Comparison of ENCODE assay signal across 14 cellular contexts in the genomic region with DNA sequence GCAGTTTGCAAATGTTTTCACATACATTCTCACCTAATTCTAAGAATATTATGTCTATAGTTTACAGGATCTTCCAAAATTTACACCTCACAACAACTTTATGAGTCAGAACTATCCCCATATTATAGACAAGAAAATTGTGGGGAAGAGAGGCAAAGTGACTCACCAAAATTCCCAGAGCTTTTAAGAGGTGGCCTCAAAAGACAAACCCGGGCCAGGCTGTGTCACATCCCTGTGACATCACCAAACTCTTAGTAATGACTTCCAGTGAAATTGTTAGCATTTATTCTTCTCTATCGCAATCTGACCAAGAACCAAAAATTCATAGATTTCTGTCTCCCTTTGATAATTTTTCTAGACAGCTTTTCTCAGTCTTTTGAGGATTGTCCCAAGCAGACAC.
A peak's percentile ranks its signal among the peaks of the same experiment; 100 is the strongest.
DNase-seq lines count a peak whose midpoint lies in the region; ATAC-seq and TF ChIP-seq lines count a peak whose summit lies in the region.
"Had no signal": no experiment of that assay in that cellular context is flagged by ENCODE, and none has a peak within 500 bp of the region (broad histone marks: within the 10 kb centered on the region; RNA-seq: fewer than 3 reads in every experiment).

No MANE protein-coding gene starts in this region.

- peaks cover 0 to 15% of the 10 kb centered on the region in 2 experiments; a peak in 1 of 4 replicates for H3K4me1 ChIP-seq in SK-N-SH (ENCODE audit: control insufficient read depth in 1 of 2, insufficient read depth in 2 of 2, low read depth in 1 of 2, low read length in 1 of 2)
- peaks cover 12% of the 10 kb centered on the region in 2 experiments for H3K4me1 ChIP-seq in trophoblast cell (ENCODE audit: control insufficient read depth in 1 of 2, insufficient read depth in 2 of 2, low read length in 2 of 2)

- no peak overlapping the region for H4K12ac ChIP-seq in trophoblast cell (ENCODE audit: low read depth, low read length)

- H2BK12ac ChIP-seq in trophoblast cell (ENCODE audit: low read length) = no peak overlapping the region

- H3K9me3 ChIP-seq in SK-N-SH (no peaks in the 10 kb centered on the region), trophoblast cell (ENCODE audit: insufficient read depth, low read depth, low read length) (peaks cover 3% of the 10 kb centered on the region)

- ATAC-seq in left lobe of liver = no peak
- ATAC-seq in HG03159 (IDR thresholded peaks at IDR 0.05; ENCODE audit: unreplicated experiment) = no peak
- ATAC-seq: CD8-positive, alpha-beta T cell had no signal

- H3K9me2 ChIP-seq in SK-N-SH = no peaks in the 10 kb centered on the region

- intact Hi-C loops in dorsolateral prefrontal cortex (cut with DNase I) = no loop called here

- H2AFZ ChIP-seq in SK-N-SH (ENCODE audit: low read depth) = no peak overlapping the region; the same call in 1 of the 2 replicates
- no peak overlapping the region for H2AFZ ChIP-seq in trophoblast cell (ENCODE audit: insufficient read depth, low read length, poor library complexity)

- TF ChIP-seq CTCF in SK-N-SH (IDR thresholded peaks at IDR 0.05) = no peak
- no peak for TF ChIP-seq CTCF in fibroblast of villous mesenchyme (IDR thresholded peaks at IDR 0.05; ENCODE audit: insufficient read depth, low read depth, low read length)
- no peak for TF ChIP-seq CTCF in dorsolateral prefrontal cortex (IDR thresholded peaks at IDR 0.05 in 54 of 56, conservative IDR thresholded peaks at IDR 0.05 in 2 of 56; ENCODE audit: low read depth in 1 of 56, partially characterized antibody in 56 of 56)

- no peak overlapping the region for H4K91ac ChIP-seq in trophoblast cell (ENCODE audit: low read depth, low read length)

- no peak overlapping the region for H2AK5ac ChIP-seq in trophoblast cell (ENCODE audit: low read length)

- H3K79me1 ChIP-seq in trophoblast cell (ENCODE audit: low read length) = peaks cover 6% of the 10 kb centered on the region

- no peak overlapping the region for H2BK5ac ChIP-seq in trophoblast cell (ENCODE audit: low read depth, low read length, poor library complexity)

- H3K4me2 ChIP-seq in SK-N-SH = 0 out of 2 replicates have a peak overlapping the region, but pooled peaks have one; percentile 2
- no peak overlapping the region for H3K4me2 ChIP-seq in trophoblast cell (ENCODE audit: low read length)

- H2BK120ac ChIP-seq in trophoblast cell (ENCODE audit: insufficient read depth, low read length, poor library complexity) = no peak overlapping the region

- H3K23ac ChIP-seq in trophoblast cell (ENCODE audit: low read length) = no peak overlapping the region

- POLR2A ChIA-PET in SK-N-SH (lab: Yijun Ruan, JAX) = no interaction called here

- no peak overlapping the region for H4K8ac ChIP-seq in trophoblast cell (ENCODE audit: low read depth, low read length)

- H3K36me3 ChIP-seq in SK-N-SH (replicated peaks in 1 of 2; ENCODE audit: control insufficient read depth in 1 of 2, insufficient read depth in 2 of 2, low read length in 1 of 2) (no peaks in the 10 kb centered on the region), trophoblast cell (ENCODE audit: control insufficient read depth in 1 of 2, insufficient read depth in 2 of 2, low read length in 2 of 2) (no peaks in the 10 kb centered on the region)

- H3F3A ChIP-seq in SK-N-SH (replicated peaks; ENCODE audit: insufficient read depth) = peaks cover 13% of the 10 kb centered on the region

- no peaks in the 10 kb centered on the region for H3K27me3 ChIP-seq in SK-N-SH (ENCODE audit: insufficient read depth)
- no peaks in the 10 kb centered on the region for H3K27me3 ChIP-seq in trophoblast cell (ENCODE audit: insufficient read depth, low read length)
- H3K27me3 ChIP-seq in dorsolateral prefrontal cortex = peaks cover 0 to 9% (median 0%) of the 10 kb centered on the region in 45 donors

- DNase-seq in ELR (ENCODE audit: low read depth) (peak; percentile 82), SK-N-SH (no peak), fibroblast of villous mesenchyme (ENCODE audit: low read depth) (peak; percentile 28), trophoblast cell (peak; percentile 22 to 43), dorsolateral prefrontal cortex (no peak), left lobe of liver (ENCODE audit: low spot score) (no peak), NCI-H1105 treated with DMSO at 0.1 percent for 48 hours (lab: John Stamatoyannopoulos, UW) (no peak)
- DNase-seq: activated CD8-positive, alpha-beta memory T cell treated with anti-CD3 and anti-CD28 coated beads for 24 hours; activated naive CD8-positive, alpha-beta T cell treated with anti-CD3 and anti-CD28 coated beads, Interleukin-2, amount 10 ng/mL, durations not matched to agents 7 days and 5 days; CD8-positive, alpha-beta T cell; NCI-H446; occipital lobe; stimulated activated CD4-positive, alpha-beta T cell treated with anti-CD3 and anti-CD28 coated beads, Interleukin-4, amount 100 ng/mL, for 4 hours had no signal

- 31% methylated on average over 2 of the region's 2 CpGs for WGBS in SK-N-SH (ENCODE audit: low lambda C conversion rate)
- WGBS in trophoblast cell (ENCODE audit: extremely low coverage, insufficient coverage, insufficient read length) = no CpG with 5 or more reads among the region's 2 CpGs

- H3K4ac ChIP-seq in trophoblast cell (ENCODE audit: low read depth, low read length) = no peak overlapping the region

- H3K9ac ChIP-seq in SK-N-SH = peak overlapping the region; percentile 19; the same call in 1 of the 2 replicates
- no peak overlapping the region for H3K9ac ChIP-seq in trophoblast cell (ENCODE audit: low read length)

- H3K14ac ChIP-seq in trophoblast cell (ENCODE audit: low read length) = no peak overlapping the region

- no peaks in the 10 kb centered on the region for H4K20me1 ChIP-seq in SK-N-SH (ENCODE audit: insufficient read depth)

- no peak for TF ChIP-seq RAD21 in SK-N-SH (IDR thresholded peaks at IDR 0.05; ENCODE audit: low read length)

- H3K79me2 ChIP-seq in SK-N-SH (ENCODE audit: insufficient read depth) (no peaks in the 10 kb centered on the region), trophoblast cell (ENCODE audit: control insufficient read depth, insufficient read depth, low read length, poor library complexity) (no peaks in the 10 kb centered on the region)

- no peak overlapping the region for H3K18ac ChIP-seq in trophoblast cell (ENCODE audit: low read length)

- no peak for TF ChIP-seq EP300 in SK-N-SH (IDR thresholded peaks at IDR 0.05; ENCODE audit: borderline replicate concordance in 1 of 2, low read depth in 1 of 2, low read length in 1 of 2)

- CTCF ChIA-PET in SK-N-SH (lab: Yijun Ruan, JAX) = interaction anchor here (1.4 to 1.5 kb wide), 2 partner anchors 9 to 80 kb away, joined by 4 to 7 read pairs; no protein-coding TSS in a partner anchor

- H3K27ac ChIP-seq in SK-N-SH (ENCODE audit: low read depth in 2 of 2, low read length in 1 of 2) = peak overlapping the region in 1 of 2 experiments; percentile 76; a peak in 3 of 4 replicates
- no peak overlapping the region for H3K27ac ChIP-seq in trophoblast cell (ENCODE audit: low read depth, low read length)
- H3K27ac ChIP-seq in dorsolateral prefrontal cortex = peak overlapping the region in 1 of 59 donors; percentile 37

- no peak overlapping the region for H3K4me3 ChIP-seq in SK-N-SH (ENCODE audit: low read depth in 2 of 2, low read length in 1 of 2)
- no peak overlapping the region for H3K4me3 ChIP-seq in fibroblast of villous mesenchyme (ENCODE audit: low read depth, low read length)
- H3K4me3 ChIP-seq in trophoblast cell (ENCODE audit: low read depth, low read length) = no peak overlapping the region
- H3K4me3 ChIP-seq in dorsolateral prefrontal cortex = no peak overlapping the region

TF ChIP-seq in SK-N-SH, 30 proteins besides CTCF, POLR2A, EP300 and RAD21:
- TF ChIP-seq MXI1 (IDR thresholded peaks at IDR 0.05; ENCODE audit: low read depth, low read length) (no peak), ELF1 (IDR thresholded peaks at IDR 0.05) (no peak), FOXM1 (IDR thresholded peaks at IDR 0.05; ENCODE audit: low read depth) (no peak), JUND (IDR thresholded peaks at IDR 0.05) (0 out of 2 replicates have a peak, but pooled peaks have one; percentile 16), MEF2A (IDR thresholded peaks at IDR 0.05; ENCODE audit: borderline replicate concordance, low read depth) (no peak), FOSL2 (IDR thresholded peaks at IDR 0.05; ENCODE audit: borderline replicate concordance, low read depth) (peak; percentile 49; the same call in 1 of the 2 replicates), TEAD4 (IDR thresholded peaks at IDR 0.05; ENCODE audit: borderline replicate concordance, insufficient read depth) (0 out of 2 replicates have a peak, but pooled peaks have one; percentile 14)

Comparison
In these comparisons a context has a peak if more than half of its experiments do, and no peak if none do; other contexts are left out.
1. DNase-seq: peak in ELR (single experiment), fibroblast of villous mesenchyme (single experiment) and trophoblast cell (2 of 2); none in SK-N-SH (single experiment), dorsolateral prefrontal cortex (0 of 10), left lobe of liver (single experiment) and NCI-H1105 treated with DMSO at 0.1 percent for 48 hours (single experiment).